ENCODE assay signal across 8 cellular contexts in genomic region chr21:42262826-42263225, GRCh38. TPM values are rescaled to one million over a fixed set of nuclear protein-coding genes. Genes with fewer than 3 reads are reported as not detected.
A peak's percentile ranks its signal among the peaks of the same experiment; 100 is the strongest.
DNase-seq lines count a peak whose midpoint lies in the region; ATAC-seq and TF ChIP-seq lines count a peak whose summit lies in the region.

No MANE protein-coding gene starts in this region.

- ATAC-seq in PC-3 = peak; percentile 90
- ATAC-seq in omental fat pad (ENCODE audit: low FRiP score) = no peak
- ATAC-seq in GM18861 (IDR thresholded peaks at IDR 0.05; ENCODE audit: unreplicated experiment) = no peak

- peak; percentile 40 for DNase-seq in CD1c-positive myeloid dendritic cell (ENCODE audit: extremely low spot score)
- peak; percentile 77 for DNase-seq in PC-3
- peak; percentile 4 for DNase-seq in fibroblast of the aortic adventitia (ENCODE audit: low read depth)
- DNase-seq in omental fat pad (ENCODE audit: low spot score) = peak; percentile 44
- no peak for DNase-seq in epidermal melanocyte (ENCODE audit: insufficient read length, low spot score)
- DNase-seq in NCI-H524 (lab: John Stamatoyannopoulos, UW) = no peak
- DNase-seq in dedifferentiated amniotic fluid mesenchymal stem cell (ENCODE audit: extremely low spot score) = no peak

- H3K9me3 ChIP-seq in PC-3 (ENCODE audit: low read length) = no peaks in the 10 kb centered on the region

- H3K9ac ChIP-seq in PC-3 (ENCODE audit: low read length) = no peak overlapping the region

- no peaks in the 10 kb centered on the region for H3K79me2 ChIP-seq in PC-3 (ENCODE audit: low read length)

- peak overlapping the region; percentile 52; the same call in 1 of the 2 replicates for H2AFZ ChIP-seq in PC-3 (ENCODE audit: low read length)

- intact Hi-C loops in PC-3 (cut with micrococcal nuclease) = no loop called here

- peak overlapping the region; percentile 43 for H3K4me2 ChIP-seq in PC-3 (ENCODE audit: low read length)

- TF ChIP-seq CTCF in PC-3 (conservative IDR thresholded peaks at IDR 0.05; ENCODE audit: low read depth, low read length) (no peak), fibroblast of the aortic adventitia (IDR thresholded peaks at IDR 0.05; ENCODE audit: insufficient read depth, low read length) (no peak), omental fat pad (IDR thresholded peaks at IDR 0.05) (no peak)

- CTCF ChIA-PET in PC-3 (lab: Charles Lee) = no interaction called here

- no peaks in the 10 kb centered on the region for H3K36me3 ChIP-seq in PC-3 (ENCODE audit: low read depth, low read length)

- H3K4me3 ChIP-seq in PC-3 (ENCODE audit: low read length) (no peak overlapping the region), fibroblast of the aortic adventitia (ENCODE audit: low read depth, low read length) (no peak overlapping the region)

- no peaks in the 10 kb centered on the region for H4K20me1 ChIP-seq in PC-3 (ENCODE audit: low read length)

- no peaks in the 10 kb centered on the region for H3K9me2 ChIP-seq in PC-3 (replicated peaks; ENCODE audit: low read length)

- H3K27ac ChIP-seq in PC-3 (ENCODE audit: low read length) = no peak overlapping the region

- no peaks in the 10 kb centered on the region for H3F3A ChIP-seq in PC-3 (ENCODE audit: low read length, unreplicated experiment)

- peaks cover 14% of the 10 kb centered on the region for H3K4me1 ChIP-seq in PC-3 (ENCODE audit: insufficient read depth, low read length)

- BruUV-seq in PC-3 (replicated peaks; lab: Mats Ljungman, UMichigan) = no TSS peak

- POLR2A ChIA-PET in PC-3 (lab: Charles Lee; ENCODE audit: unreplicated experiment) = no interaction called here

- H3K27me3 ChIP-seq in PC-3 (ENCODE audit: low read length) = no peaks in the 10 kb centered on the region

RNA-seq across cellular contexts. Expression of gene ABCG1, which starts 43.9 kb away (rescaled TPM):
- 0.66 and 2.0 TPM in 2 replicates for total RNA-seq in PC-3 (2014; rRNA removed)
- total RNA-seq in fibroblast of the aortic adventitia (ENCODE audit: low replicate concordance) = 0.08 and 0.09 TPM in 2 replicates
- total RNA-seq in omental fat pad = 10 to 100 TPM in 3 of 4 donors, 1 to 10 TPM in 1; 9.8 to 45.1 (median 30.2) TPM

RNA-seq across cellular contexts. Expression of gene TFF3, which starts 52.4 kb away (rescaled TPM):
- 2.8 and 9.1 TPM in 2 replicates for total RNA-seq in PC-3 (2014; rRNA removed)
- total RNA-seq in fibroblast of the aortic adventitia (ENCODE audit: low replicate concordance) = not detected in 2 replicates
- total RNA-seq in omental fat pad = 10 to 100 TPM in 3 of 4 donors, 1 to 10 TPM in 1; 1.8 to 23.6 (median 11.6) TPM

Comparison
In these comparisons a context has a peak if more than half of its experiments do, and no peak if none do; other contexts are left out.
1. DNase-seq: peak in CD1c-positive myeloid dendritic cell (single experiment), PC-3 (single experiment), fibroblast of the aortic adventitia (single experiment) and omental fat pad (single experiment); none in epidermal melanocyte (single experiment), NCI-H524 (0 of 2) and dedifferentiated amniotic fluid mesenchymal stem cell (single experiment).